ENCODE assay signal across 16 cellular contexts in genomic region chr15:70440416-70441138, GRCh38.
DNase-seq lines count a peak whose midpoint lies in the region; ATAC-seq and TF ChIP-seq lines count a peak whose summit lies in the region.
"Had no signal": no experiment of that assay in that cellular context is flagged by ENCODE, and none has a peak within 500 bp of the region (broad histone marks: within the 10 kb centered on the region; RNA-seq: fewer than 3 reads in every experiment).

No MANE protein-coding gene starts in this region.

- ATAC-seq in Right ventricle myocardium superior (ENCODE audit: poor library complexity): no peak

- no peaks in the 10 kb centered on the region for H3K27me3 ChIP-seq in Caco-2 (replicated peaks; ENCODE audit: control insufficient read depth, insufficient read depth, low read length)
- H3K27me3 ChIP-seq in esophagus squamous epithelium: peaks cover 0 to 94% (median 0%) of the 10 kb centered on the region in 4 donors

- H3K9me3 Mint-ChIP-seq in Caco-2 (ENCODE audit: unreplicated experiment) (no peaks in the 10 kb centered on the region), type B pancreatic cell (no peaks in the 10 kb centered on the region)
- H3K9me3 Mint-ChIP-seq: CD4-positive, alpha-beta T cell had no signal

- H3K36me3 ChIP-seq in Caco-2 (ENCODE audit: control insufficient read depth, insufficient read depth, low read length) (no peaks in the 10 kb centered on the region), KOPT-K1 (ENCODE audit: insufficient read depth, low read length) (no peaks in the 10 kb centered on the region), esophagus squamous epithelium (no peaks in the 10 kb centered on the region)

- no peak for TF ChIP-seq POLR2A in esophagus squamous epithelium (IDR thresholded peaks at IDR 0.05)

- H3K36me3 Mint-ChIP-seq in Caco-2 (ENCODE audit: insufficient read depth, unreplicated experiment) (no peaks in the 10 kb centered on the region), type B pancreatic cell (no peaks in the 10 kb centered on the region)

- POLR2A ChIA-PET in Caco-2 (lab: Charles Lee): no interaction called here

- H3K4me3 ChIP-seq in Caco-2 (ENCODE audit: low read depth, low read length) (no peak overlapping the region), epithelial cell of esophagus (ENCODE audit: low read length) (no peak overlapping the region), esophagus squamous epithelium (no peak overlapping the region)

- H3K4me3 Mint-ChIP-seq in Caco-2 (ENCODE audit: unreplicated experiment): no peak overlapping the region
- H3K4me3 Mint-ChIP-seq in type B pancreatic cell: no peak overlapping the region
- H3K4me3 Mint-ChIP-seq: B cell; CD4-positive, alpha-beta T cell had no signal

- WGBS in esophagus squamous epithelium, 2 donors: 92 to 96% methylated on average over 7 to 8 of the region's 10 CpGs

- peaks cover 33% of the 10 kb centered on the region for H3K4me1 ChIP-seq in Caco-2
- H3K4me1 ChIP-seq in esophagus squamous epithelium: peaks cover 0 to 35% (median 16%) of the 10 kb centered on the region in 3 donors

- TF ChIP-seq CTCF in Caco-2 (IDR thresholded peaks at IDR 0.05; ENCODE audit: insufficient read depth in 1 of 2, low read depth in 1 of 2, low read length in 1 of 2, severe bottlenecking in 1 of 2, unreplicated experiment in 1 of 2) (no peak), epithelial cell of esophagus (IDR thresholded peaks at IDR 0.05; ENCODE audit: insufficient read depth, low read depth, low read length, missing control alignments) (no peak), type B pancreatic cell (conservative IDR thresholded peaks at IDR 0.05) (no peak), esophagus squamous epithelium (IDR thresholded peaks at IDR 0.05) (no peak)

- no TSS peak for BruUV-seq in Caco-2 (replicated peaks; lab: Mats Ljungman, UMichigan)

- intact Hi-C loops in Caco-2 (cut with micrococcal nuclease; ENCODE audit: unreplicated experiment) (no loop called here), Right ventricle myocardium superior (cut with DNase I) (no loop called here), esophagus squamous epithelium (cut with DNase I) (no loop called here)

- peak overlapping the region; percentile 46 for H3K27ac Mint-ChIP-seq in Caco-2 (ENCODE audit: unreplicated experiment)
- H3K27ac Mint-ChIP-seq in type B pancreatic cell: peak overlapping the region; percentile 40
- H3K27ac Mint-ChIP-seq: B cell; CD4-positive, alpha-beta T cell had no signal

- H3K9me3 ChIP-seq in Caco-2: no peaks in the 10 kb centered on the region
- H3K9me3 ChIP-seq in KOPT-K1 (ENCODE audit: insufficient read depth, low read length, poor library complexity, severe bottlenecking): no peaks in the 10 kb centered on the region
- H3K9me3 ChIP-seq in esophagus squamous epithelium: no peaks in the 10 kb centered on the region

- no peaks in the 10 kb centered on the region for H3K27me3 Mint-ChIP-seq in Caco-2 (ENCODE audit: insufficient read depth, unreplicated experiment)
- H3K27me3 Mint-ChIP-seq in type B pancreatic cell: peaks cover 43% of the 10 kb centered on the region

- H3K27ac ChIP-seq in KOPT-K1 (ENCODE audit: low read depth, low read length, poor library complexity, severe bottlenecking) (peak overlapping the region; percentile 100), esophagus squamous epithelium (no peak overlapping the region)

- peaks cover 19% of the 10 kb centered on the region for H3K4me1 Mint-ChIP-seq in Caco-2 (ENCODE audit: low read depth, unreplicated experiment)
- peaks cover 25% of the 10 kb centered on the region for H3K4me1 Mint-ChIP-seq in type B pancreatic cell (ENCODE audit: unreplicated experiment)

- CTCF ChIA-PET in Caco-2 (lab: Charles Lee): no interaction called here

- DNase-seq in Caco-2 (no peak), epithelial cell of esophagus (ENCODE audit: low read depth) (peak; percentile 11), type B pancreatic cell (ENCODE audit: extremely low spot score, unreplicated experiment) (no peak), Right ventricle myocardium superior (no peak), esophagus squamous epithelium (lab: John Stamatoyannopoulos, UW) (no peak), T-helper 9 cell (no peak)
- DNase-seq: C1 segment of cervical spinal cord; CD4-positive, alpha-beta T cell; DMS153; DMS79 treated with DMSO at 0.1 percent for 48 hours; EL; GDM1; HCEC 1CT; IMR-90 had no signal
